ENCODE assay signal across 8 cellular contexts in genomic region chr7:97971990-97972943, GRCh38. TPM values are rescaled to one million over a fixed set of nuclear protein-coding genes. Genes with fewer than 3 reads are reported as not detected.
DNase-seq lines count a peak whose midpoint lies in the region; ATAC-seq, FAIRE-seq and TF ChIP-seq lines count a peak whose summit lies in the region.

No MANE protein-coding gene starts in this region.

- H3K79me2 ChIP-seq in keratinocyte (ENCODE audit: control insufficient read depth, insufficient read depth, low read length): peaks cover 24% of the 10 kb centered on the region

- no peaks in the 10 kb centered on the region for H3K36me3 ChIP-seq in keratinocyte (ENCODE audit: control insufficient read depth in 2 of 2, extremely low read depth in 1 of 2, insufficient read depth in 2 of 2, low read length in 2 of 2)

- H3K4me3 ChIP-seq in AG04450 (ENCODE audit: low read depth, low read length) (peak overlapping the region; percentile 81), keratinocyte (ENCODE audit: control insufficient read depth in 2 of 3, extremely low read depth in 1 of 3, insufficient read depth in 2 of 3, low read depth in 1 of 3, low read length in 3 of 3) (peak overlapping the region; percentile 86 to 96 (median 88))

- ATAC-seq in GM18858 (IDR thresholded peaks at IDR 0.05; ENCODE audit: unreplicated experiment) (peak; percentile 93), HG03064 (IDR thresholded peaks at IDR 0.05; ENCODE audit: low read depth, unreplicated experiment) (peak; percentile 99), activated B cell treated with CpG ODN at 0.5 μM for 24 hours (ENCODE audit: low read depth) (peak; percentile 92)

- H3K27ac ChIP-seq in AG04450 (ENCODE audit: low read depth, low read length) (peak overlapping the region; percentile 21), caudate nucleus (ENCODE audit: low read depth, low read length) (peak overlapping the region; percentile 8), keratinocyte (ENCODE audit: control insufficient read depth, insufficient read depth, low read length) (peak overlapping the region; percentile 78)

- peak overlapping the region; percentile 85 for H3K9ac ChIP-seq in keratinocyte (ENCODE audit: control insufficient read depth, extremely low read depth, insufficient read depth, low read length)

- H3K9me1 ChIP-seq in keratinocyte (ENCODE audit: control insufficient read depth, extremely low read depth, insufficient read depth, low read length): no peaks in the 10 kb centered on the region

- dilution Hi-C loops in keratinocyte (cut with MboI; ENCODE audit: extremely low pct_ligation_motif_present, low sequenced_read_pairs): no loop called here

- peaks cover 30% of the 10 kb centered on the region for H3K36me3 Mint-ChIP-seq in activated B cell treated with CpG ODN at 0.5 μM for 24 hours (ENCODE audit: low read depth)

- H3K27ac Mint-ChIP-seq in activated B cell treated with CpG ODN at 0.5 μM for 24 hours: peak overlapping the region; percentile 91

- POLR2A ChIA-PET in AG04450 (lab: Yijun Ruan, JAX) (no interaction called here), activated B cell treated with CpG ODN at 0.5 μM for 24 hours (lab: Charles Lee) (interaction anchor here (0.6 to 1.4 kb wide), 4 partner anchors 100 to 872 kb away, joined by 3 to 5 read pairs (median 4); partner anchors contain the start of gene ASNS)

- H3K9me3 ChIP-seq in AG04450 (ENCODE audit: control insufficient read depth, insufficient read depth, low read length) (no peaks in the 10 kb centered on the region), keratinocyte (ENCODE audit: control insufficient read depth, low read depth, low read length) (no peaks in the 10 kb centered on the region)

- H3K4me1 ChIP-seq in keratinocyte (ENCODE audit: control insufficient read depth, extremely low read depth, insufficient read depth, low read length): peaks cover 6% of the 10 kb centered on the region

- FAIRE-seq in keratinocyte (lab: Jason Lieb, UNC): no peak

- peak overlapping the region; percentile 89 for H3K4me2 ChIP-seq in keratinocyte (ENCODE audit: control insufficient read depth, extremely low read depth, insufficient read depth, low read depth, low read length)

- peak; percentile 40 for TF ChIP-seq CTCF in AG04450 (IDR thresholded peaks at IDR 0.05; ENCODE audit: low read depth, low read length)
- no peak for TF ChIP-seq CTCF in activated B cell treated with CpG ODN at 0.5 μM for 24 hours (IDR thresholded peaks at IDR 0.05)
- TF ChIP-seq CTCF in keratinocyte (optimal IDR thresholded peaks at IDR 0.05 in 1 of 3, IDR thresholded peaks at IDR 0.05 in 1 of 3, conservative IDR thresholded peaks at IDR 0.05 in 1 of 3; ENCODE audit: extremely low read depth in 1 of 3, insufficient read depth in 2 of 3, low read length in 3 of 3): peak; percentile 38 to 72 (median 56)

- peak overlapping the region; percentile 89 for H2AFZ ChIP-seq in keratinocyte (ENCODE audit: control insufficient read depth, low read length)

- peaks cover 22% of the 10 kb centered on the region for H3K4me1 Mint-ChIP-seq in activated B cell treated with CpG ODN at 0.5 μM for 24 hours

- no peaks in the 10 kb centered on the region for H4K20me1 ChIP-seq in keratinocyte (ENCODE audit: control insufficient read depth, extremely low read depth, insufficient read depth, low read length)

- peaks cover 2% of the 10 kb centered on the region for H3K9me3 Mint-ChIP-seq in activated B cell treated with CpG ODN at 0.5 μM for 24 hours

- CTCF ChIA-PET in AG04450 (lab: Charles Lee): interaction anchor here (0.6 to 1.0 kb wide), 4 partner anchors 50 to 1887 kb away, joined by 3 to 5 read pairs (median 4); no protein-coding TSS in a partner anchor
- CTCF ChIA-PET in activated B cell treated with CpG ODN at 0.5 μM for 24 hours (lab: Charles Lee): no interaction called here

- intact Hi-C loops in activated B cell treated with CpG ODN at 0.5 μM for 24 hours (cut with micrococcal nuclease): loop anchor here (1.0 to 5.0 kb wide), 5 partner anchors 100 to 855 kb away; partner anchors contain the start of genes ASNS, BRI3, LMTK2 and SDHAF3

- H3K27me3 Mint-ChIP-seq in activated B cell treated with CpG ODN at 0.5 μM for 24 hours: peaks cover 2% of the 10 kb centered on the region

- peak overlapping the region; percentile 92 for H3K4me3 Mint-ChIP-seq in activated B cell treated with CpG ODN at 0.5 μM for 24 hours

- DNase-seq in AG04450 (ENCODE audit: low read depth, low spot score) (peak; percentile 15), NCI-H2171 (lab: John Stamatoyannopoulos, UW) (peak; percentile 81), activated B cell treated with CpG ODN at 0.5 μM for 24 hours (peak; percentile 75), caudate nucleus (lab: John Stamatoyannopoulos, UW) (peak; percentile 1 to 89 (median 71)), keratinocyte (ENCODE audit: low read depth, low spot score) (no peak)
- peak; percentile 60 to 77 for DNase-seq in stimulated activated CD4-positive, alpha-beta T cell treated with anti-CD3 and anti-CD28 coated beads, Interleukin-15, amount 100 ng/mL, for 1 hour (ENCODE audit: low read depth in 1 of 2, low spot score in 1 of 2)

- H3K27me3 ChIP-seq in AG04450 (ENCODE audit: control insufficient read depth, insufficient read depth, low read length) (no peaks in the 10 kb centered on the region), keratinocyte (ENCODE audit: control insufficient read depth, extremely low read depth, insufficient read depth, low read length) (no peaks in the 10 kb centered on the region)

RNA-seq across cellular contexts. Expression of gene OCM2, which starts 17.7 kb away (rescaled TPM):
- polyA plus RNA-seq in AG04450 (2011; rRNA removed): not detected in 2 replicates
- polyA minus RNA-seq in AG04450 (2011; rRNA and poly(A)+ RNA removed): not detected in 2 replicates
- not detected in 2 replicates for total RNA-seq in activated B cell treated with CpG ODN at 0.5 μM for 24 hours
- polyA plus RNA-seq in keratinocyte: not detected in 3 replicates
- not detected for polyA plus RNA-seq in keratinocyte (2011; ENCODE audit: low read depth)
- polyA plus RNA-seq in keratinocyte (2011; cell fraction: cytosol; rRNA removed): not detected in 2 replicates
- not detected in 2 replicates for polyA plus RNA-seq in keratinocyte (2011; cell fraction: nucleus; rRNA removed)
- polyA plus RNA-seq in keratinocyte (2012; ENCODE audit: low replicate concordance): not detected in 2 replicates
- not detected in 3 replicates for polyA minus RNA-seq in keratinocyte
- polyA minus RNA-seq in keratinocyte (2011; cell fraction: cytosol; rRNA and poly(A)+ RNA removed): not detected
- polyA minus RNA-seq in keratinocyte (2011; cell fraction: nucleus; rRNA and poly(A)+ RNA removed): not detected in 2 replicates

Comparison
In these comparisons a context has a peak if more than half of its experiments do, and no peak if none do; other contexts are left out.
1. H3K27ac ChIP-seq: peak in every context shown above with its lines; median percentile 78 in keratinocyte; 21 in AG04450; 8 in caudate nucleus.